10 cellular contexts compared by ENCODE assay signal in genomic region chr2:197306024-197306690, GRCh38. TPM values are rescaled to one million over a fixed set of nuclear protein-coding genes. Genes with fewer than 3 reads are reported as not detected.
DNase-seq lines count a peak whose midpoint lies in the region; ATAC-seq, FAIRE-seq and TF ChIP-seq lines count a peak whose summit lies in the region.
"Had no signal": no experiment of that assay in that cellular context is flagged by ENCODE, and none has a peak within 500 bp of the region (broad histone marks: within the 10 kb centered on the region; RNA-seq: fewer than 3 reads in every experiment).

No MANE protein-coding gene starts in this region.

- peaks cover 13% of the 10 kb centered on the region for H3K36me3 Mint-ChIP-seq in CD4-positive, CD25-positive, alpha-beta regulatory T cell
- H3K36me3 Mint-ChIP-seq in activated naive CD8-positive, alpha-beta T cell treated with anti-CD3 and anti-CD28 coated beads, Interleukin-2, amount 50 U/mL, for 24 hours (ENCODE audit: low read depth) = peaks cover 37% of the 10 kb centered on the region
- no peaks in the 10 kb centered on the region for H3K36me3 Mint-ChIP-seq in neural crest cell (ENCODE audit: low read depth)

- no peaks in the 10 kb centered on the region for H3K27me3 Mint-ChIP-seq in CD4-positive, CD25-positive, alpha-beta regulatory T cell
- no peaks in the 10 kb centered on the region for H3K27me3 Mint-ChIP-seq in activated naive CD8-positive, alpha-beta T cell treated with anti-CD3 and anti-CD28 coated beads, Interleukin-2, amount 50 U/mL, for 24 hours
- peaks cover 25% of the 10 kb centered on the region for H3K27me3 Mint-ChIP-seq in neural crest cell (ENCODE audit: low read depth)

- peaks cover 79% of the 10 kb centered on the region for H3K4me1 ChIP-seq in CD4-positive, CD25-positive, alpha-beta regulatory T cell (ENCODE audit: control insufficient read depth, insufficient read depth, low read length, poor library complexity, severe bottlenecking)

- H3K9me3 ChIP-seq in CD4-positive, CD25-positive, alpha-beta regulatory T cell (ENCODE audit: control insufficient read depth in 2 of 2, low read length in 2 of 2) = no peaks in the 10 kb centered on the region

- peak; percentile 86 for FAIRE-seq in GM12891 (lab: Jason Lieb, UNC)

- no peak for DNase-seq in CD4-positive, CD25-positive, alpha-beta regulatory T cell
- DNase-seq in GM12891 (ENCODE audit: insufficient read length, low spot score) = no peak
- DNase-seq in activated naive CD8-positive, alpha-beta T cell treated with anti-CD3 and anti-CD28 coated beads, Interleukin-2, amount 50 U/mL, for 24 hours = no peak
- no peak for DNase-seq in neural crest cell (ENCODE audit: low read depth, low spot score)
- DNase-seq in DMS114 treated with DMSO at 0.1 percent for 48 hours (lab: John Stamatoyannopoulos, UW; ENCODE audit: unreplicated experiment) = no peak
- no peak for DNase-seq in NCI-H2171 treated with DMSO at 0.1 percent for 48 hours (lab: John Stamatoyannopoulos, UW)
- DNase-seq: DMS79 had no signal

- ATAC-seq in CD4-positive, CD25-positive, alpha-beta regulatory T cell (ENCODE audit: low read depth in 2 of 2) = no peak
- ATAC-seq in activated naive CD8-positive, alpha-beta T cell treated with anti-CD3 and anti-CD28 coated beads, Interleukin-2, amount 50 U/mL, for 24 hours = no peak
- ATAC-seq in HG03571 (IDR thresholded peaks at IDR 0.05; ENCODE audit: unreplicated experiment) = no peak
- ATAC-seq in GM21423 (IDR thresholded peaks at IDR 0.05; ENCODE audit: unreplicated experiment) = no peak

- H3K4me1 Mint-ChIP-seq in CD4-positive, CD25-positive, alpha-beta regulatory T cell = peaks cover 35 to 78% (median 65%) of the 10 kb centered on the region in 4 donors
- peaks cover 80% of the 10 kb centered on the region for H3K4me1 Mint-ChIP-seq in activated naive CD8-positive, alpha-beta T cell treated with anti-CD3 and anti-CD28 coated beads, Interleukin-2, amount 50 U/mL, for 24 hours
- H3K4me1 Mint-ChIP-seq in neural crest cell = peaks cover 36% of the 10 kb centered on the region

- peak overlapping the region; percentile 95 to 99 (median 97) for H3K4me3 Mint-ChIP-seq in CD4-positive, CD25-positive, alpha-beta regulatory T cell
- H3K4me3 Mint-ChIP-seq in activated naive CD8-positive, alpha-beta T cell treated with anti-CD3 and anti-CD28 coated beads, Interleukin-2, amount 50 U/mL, for 24 hours = peak overlapping the region; percentile 89
- H3K4me3 Mint-ChIP-seq in neural crest cell = peak overlapping the region; percentile 66

- no peak for TF ChIP-seq CTCF in neural crest cell (conservative IDR thresholded peaks at IDR 0.05)

- peak overlapping the region; percentile 88 for H3K27ac ChIP-seq in CD4-positive, CD25-positive, alpha-beta regulatory T cell (ENCODE audit: insufficient read depth, low read length, poor library complexity, severe bottlenecking)

- no peaks in the 10 kb centered on the region for H3K9me3 Mint-ChIP-seq in CD4-positive, CD25-positive, alpha-beta regulatory T cell
- H3K9me3 Mint-ChIP-seq in activated naive CD8-positive, alpha-beta T cell treated with anti-CD3 and anti-CD28 coated beads, Interleukin-2, amount 50 U/mL, for 24 hours = no peaks in the 10 kb centered on the region
- H3K9me3 Mint-ChIP-seq in neural crest cell = no peaks in the 10 kb centered on the region
- H3K9me3 Mint-ChIP-seq: nephron had no signal

- no peaks in the 10 kb centered on the region for H3K27me3 ChIP-seq in CD4-positive, CD25-positive, alpha-beta regulatory T cell (ENCODE audit: control insufficient read depth, insufficient read depth, low read length)

- H3K27ac Mint-ChIP-seq in CD4-positive, CD25-positive, alpha-beta regulatory T cell = peak overlapping the region; percentile 96 to 98 (median 97)
- peak overlapping the region; percentile 97 for H3K27ac Mint-ChIP-seq in activated naive CD8-positive, alpha-beta T cell treated with anti-CD3 and anti-CD28 coated beads, Interleukin-2, amount 50 U/mL, for 24 hours
- H3K27ac Mint-ChIP-seq in neural crest cell (ENCODE audit: unreplicated experiment) = no peak overlapping the region

- H3K4me3 ChIP-seq in CD4-positive, CD25-positive, alpha-beta regulatory T cell (ENCODE audit: low read depth, low read length) = peak overlapping the region; percentile 96

- H3K36me3 ChIP-seq in CD4-positive, CD25-positive, alpha-beta regulatory T cell (ENCODE audit: control insufficient read depth, insufficient read depth, low read length) = no peaks in the 10 kb centered on the region

- TF ChIP-seq POLR2A in GM12891 (IDR thresholded peaks at IDR 0.05; ENCODE audit: low read depth, low read length) = no peak

TF ChIP-seq in GM12891, 5 proteins besides CTCF, POLR2A, EP300 and RAD21:
- no peak for TF ChIP-seq POLR2AphosphoS5 (IDR thresholded peaks at IDR 0.05; ENCODE audit: low read depth, low read length)

RNA-seq across cellular contexts. Expression of gene ANKRD44, which starts 4.4 kb away (rescaled TPM):
- total RNA-seq in CD4-positive, CD25-positive, alpha-beta regulatory T cell = 301 TPM
- polyA plus RNA-seq in CD4-positive, CD25-positive, alpha-beta regulatory T cell = 100 to 1,000 TPM in 1 of 4 donors, 10 to 100 TPM in 3; 69.6 to 104 (median 82.8) TPM
- 13.8 TPM for polyA plus RNA-seq in GM12891 (2012; ENCODE audit: low read depth, missing spikeins)
- 11.2 and 13.5 TPM in 2 replicates for total RNA-seq in neural crest cell

Comparison
In these comparisons a context has a peak if more than half of its experiments do, and no peak if none do; other contexts are left out.
1. RNA of gene ANKRD44, which starts 4.4 kb away (total RNA-seq): 301 TPM in CD4-positive, CD25-positive, alpha-beta regulatory T cell (single experiment); 11.2 to 13.5 TPM in neural crest cell; every median in the first group is over 10 times any median in the second.
2. Peak in every context shown above with its lines, with median percentiles within 50 percentile points of each other: H3K4me3 Mint-ChIP-seq.